ENCODE assay signal across 11 cellular contexts in the genomic region with DNA sequence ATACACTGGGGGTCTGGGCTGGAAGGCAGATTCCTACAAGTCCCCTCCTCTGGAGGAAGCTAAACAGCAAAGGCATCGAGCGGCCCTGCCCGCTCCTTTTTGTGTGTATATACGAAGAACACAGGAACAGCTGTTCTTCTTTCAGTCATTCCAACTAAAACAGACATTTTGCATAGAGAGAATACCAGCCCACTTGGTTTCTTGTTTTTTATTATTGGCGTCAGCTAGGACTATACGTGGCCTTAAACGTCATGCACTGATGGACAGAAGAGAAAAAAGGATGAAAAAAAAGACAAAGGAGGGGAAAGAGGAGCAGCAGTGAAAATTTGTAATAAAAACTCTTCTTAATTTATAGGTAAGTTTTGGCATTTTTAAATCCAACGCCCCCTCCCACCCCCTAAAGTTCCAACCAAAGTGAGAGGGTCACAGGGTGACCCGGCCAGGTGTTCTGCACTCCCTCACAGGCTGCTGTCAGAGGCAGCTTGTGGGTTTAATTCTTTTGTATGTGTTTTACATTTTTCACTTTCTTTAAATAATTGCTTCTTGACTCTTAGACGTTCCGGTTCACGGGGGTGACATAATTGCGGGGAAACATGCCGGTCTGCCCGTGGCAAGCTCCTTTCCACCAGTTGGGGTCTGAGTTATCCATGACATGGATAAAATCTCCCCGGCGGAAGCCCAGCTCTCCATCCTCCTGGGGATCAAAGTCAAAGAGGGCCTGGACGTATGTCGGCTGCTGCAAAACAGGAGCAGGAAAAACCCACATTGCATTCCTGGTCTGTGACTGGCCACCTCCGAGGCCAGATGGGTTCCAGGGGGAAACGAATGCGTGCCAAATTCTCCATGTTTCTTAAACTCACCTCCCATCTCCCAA. TPM values are rescaled to one million over a fixed set of nuclear protein-coding genes. Genes with fewer than 3 reads are reported as not detected.
A peak's percentile ranks its signal among the peaks of the same experiment; 100 is the strongest.
DNase-seq lines count a peak whose midpoint lies in the region; ATAC-seq and TF ChIP-seq lines count a peak whose summit lies in the region.
"Had no signal": no experiment of that assay in that cellular context is flagged by ENCODE, and none has a peak within 500 bp of the region (broad histone marks: within the 10 kb centered on the region; RNA-seq: fewer than 3 reads in every experiment).

No MANE protein-coding gene starts in this region.

- H3K4me1 Mint-ChIP-seq in activated T-cell treated with anti-CD3 and anti-CD28 coated beads, Interleukin-2, amount 50 U/mL, for 72 hours (ENCODE audit: low read depth) = peaks cover 33% of the 10 kb centered on the region
- peaks cover 2% of the 10 kb centered on the region for H3K4me1 Mint-ChIP-seq in T-helper 17 cell
- H3K4me1 Mint-ChIP-seq in activated T-cell treated with anti-CD3 and anti-CD28 coated beads, Interleukin-2, amount 50 U/mL, for 4 hours (ENCODE audit: low read depth) = peaks cover 12% of the 10 kb centered on the region

- no peak overlapping the region for H3K4me3 ChIP-seq in stomach

- H3K9me3 Mint-ChIP-seq in activated T-cell treated with anti-CD3 and anti-CD28 coated beads, Interleukin-2, amount 50 U/mL, for 72 hours = no peaks in the 10 kb centered on the region
- no peaks in the 10 kb centered on the region for H3K9me3 Mint-ChIP-seq in activated T-cell treated with anti-CD3 and anti-CD28 coated beads, Interleukin-2, amount 50 U/mL, for 4 hours

- DNase-seq in activated T-cell treated with anti-CD3 and anti-CD28 coated beads, Interleukin-2, amount 50 U/mL, for 72 hours = no peak
- DNase-seq in activated T-cell treated with anti-CD3 and anti-CD28 coated beads for 4 hours (no peak), T-helper 17 cell (no peak), stomach (no peak), KBM-7 (no peak)
- no peak for DNase-seq in activated CD4-positive, CD25-positive, alpha-beta regulatory T cell (lab: John Stamatoyannopoulos, UW)
- no peak for DNase-seq in activated T-cell treated with anti-CD3 and anti-CD28 coated beads, Interleukin-2, amount 50 U/mL, for 4 hours
- DNase-seq: NCI-H345; stimulated activated CD4-positive, alpha-beta T cell treated with anti-CD3 and anti-CD28 coated beads, Interleukin-4, amount 100 ng/mL, for 4 hours had no signal

- no peak for TF ChIP-seq EP300 in stomach (IDR thresholded peaks at IDR 0.05)

- TF ChIP-seq CTCF in stomach (IDR thresholded peaks at IDR 0.05) = no peak

- peaks cover 0 to 47% (median 35%) of the 10 kb centered on the region in 4 donors for H3K4me1 ChIP-seq in stomach

- intact Hi-C loops in stomach (cut with DNase I; ENCODE audit: low total_unique reads) = loop anchor here (5.0 kb wide), 1 partner anchor 92 kb away; no protein-coding TSS in a partner anchor

- H3K27ac Mint-ChIP-seq in activated T-cell treated with anti-CD3 and anti-CD28 coated beads, Interleukin-2, amount 50 U/mL, for 72 hours = peak overlapping the region; percentile 22
- H3K27ac Mint-ChIP-seq in T-helper 17 cell = peak overlapping the region; percentile 24

- H3K36me3 Mint-ChIP-seq in activated T-cell treated with anti-CD3 and anti-CD28 coated beads, Interleukin-2, amount 50 U/mL, for 72 hours (ENCODE audit: insufficient read depth in 2 of 2) = peaks cover 2 to 11% of the 10 kb centered on the region in 2 donors
- H3K36me3 Mint-ChIP-seq in T-helper 17 cell (ENCODE audit: low read depth) = no peaks in the 10 kb centered on the region
- H3K36me3 Mint-ChIP-seq in activated T-cell treated with anti-CD3 and anti-CD28 coated beads, Interleukin-2, amount 50 U/mL, for 4 hours (ENCODE audit: insufficient read depth) = peaks cover 18% of the 10 kb centered on the region

- no peak for ATAC-seq in activated T-cell treated with anti-CD3 and anti-CD28 coated beads, Interleukin-2, amount 50 U/mL, for 72 hours (replicated peaks in 1 of 2)
- ATAC-seq in HG02759 (IDR thresholded peaks at IDR 0.05; ENCODE audit: unreplicated experiment) (peak; percentile 66), T-helper 17 cell (no peak)
- ATAC-seq in activated T-cell treated with anti-CD3 and anti-CD28 coated beads, Interleukin-2, amount 50 U/mL, for 4 hours = no peak
- ATAC-seq: activated CD4-positive, CD25-positive, alpha-beta regulatory T cell treated with anti-CD3 and anti-CD28 coated beads, Interleukin-2, amount 50 U/mL, for 24 hours had no signal

- 81 to 90% (median 88%) methylated on average over 22 of the region's 22 CpGs for WGBS in stomach, 5 donors

- in situ Hi-C loops in KBM-7 (cut with MboI; ENCODE audit: low pct_unique_long_range_greater_than_20kb, low sequenced_read_pairs) = no loop called here

- no peaks in the 10 kb centered on the region for H3K9me3 ChIP-seq in T-helper 17 cell (ENCODE audit: control insufficient read depth, low read length, poor library complexity, severe bottlenecking)
- no peaks in the 10 kb centered on the region for H3K9me3 ChIP-seq in stomach

- H3K27me3 ChIP-seq in stomach = no peaks in the 10 kb centered on the region

- no peak overlapping the region for H3K4me3 Mint-ChIP-seq in activated T-cell treated with anti-CD3 and anti-CD28 coated beads, Interleukin-2, amount 50 U/mL, for 72 hours
- no peak overlapping the region for H3K4me3 Mint-ChIP-seq in T-helper 17 cell
- H3K4me3 Mint-ChIP-seq in activated T-cell treated with anti-CD3 and anti-CD28 coated beads, Interleukin-2, amount 50 U/mL, for 4 hours = no peak overlapping the region

- no peak for TF ChIP-seq POLR2A in stomach (IDR thresholded peaks at IDR 0.05)

- H3K27me3 Mint-ChIP-seq in activated T-cell treated with anti-CD3 and anti-CD28 coated beads, Interleukin-2, amount 50 U/mL, for 72 hours (ENCODE audit: low read depth) = no peaks in the 10 kb centered on the region
- H3K27me3 Mint-ChIP-seq in T-helper 17 cell = no peaks in the 10 kb centered on the region
- no peaks in the 10 kb centered on the region for H3K27me3 Mint-ChIP-seq in activated T-cell treated with anti-CD3 and anti-CD28 coated beads, Interleukin-2, amount 50 U/mL, for 4 hours (ENCODE audit: low read depth)

- H3K36me3 ChIP-seq in stomach = peaks cover 18 to 62% (median 49%) of the 10 kb centered on the region in 4 donors

- H3K27ac ChIP-seq in stomach = peak overlapping the region in 3 of 5 donors; percentile 35 to 70 (median 53)

RNA-seq across cellular contexts. Expression of gene SLC25A19, which starts 30.8 kb away (rescaled TPM):
- total RNA-seq in activated T-cell treated with anti-CD3 and anti-CD28 coated beads, Interleukin-2, amount 50 U/mL, for 72 hours = 10 to 100 TPM; 39.9 to 59.3 TPM
- 10 to 100 TPM; 13.7 to 15.1 TPM for total RNA-seq in T-helper 17 cell
- 10 to 100 TPM in 2 of 5 donors, 1 to 10 TPM in 3; 2.3 to 40.6 (median 6.4) TPM for total RNA-seq in stomach
- 10 to 100 TPM in 2 of 3 donors, 1 to 10 TPM in 1; 8.1 to 16.5 (median 11.7) TPM for polyA plus RNA-seq in stomach
- total RNA-seq in activated T-cell treated with anti-CD3 and anti-CD28 coated beads, Interleukin-2, amount 50 U/mL, for 4 hours = 100 to 1,000 TPM; 111 to 140 (median 134) TPM

RNA-seq across cellular contexts. Expression of gene MIF4GD, which starts 49.0 kb away (rescaled TPM):
- total RNA-seq in activated T-cell treated with anti-CD3 and anti-CD28 coated beads, Interleukin-2, amount 50 U/mL, for 72 hours = 10 to 100 TPM; 63.1 to 67.9 TPM
- 10 to 100 TPM; 27.0 to 35.0 TPM for total RNA-seq in T-helper 17 cell
- total RNA-seq in stomach = 10 to 100 TPM in 2 of 5 donors, 1 to 10 TPM in 3; 3.5 to 12.5 (median 7.7) TPM
- 10 to 100 TPM; 12.2 to 14.7 (median 12.9) TPM for polyA plus RNA-seq in stomach
- total RNA-seq in activated T-cell treated with anti-CD3 and anti-CD28 coated beads, Interleukin-2, amount 50 U/mL, for 4 hours = 10 to 100 TPM; 35.4 to 39.8 (median 38.4) TPM

RNA-seq across cellular contexts. Expression of gene MRPS7, which starts 58.4 kb away (rescaled TPM):
- 10 to 100 TPM; 42.8 to 43.0 TPM for total RNA-seq in activated T-cell treated with anti-CD3 and anti-CD28 coated beads, Interleukin-2, amount 50 U/mL, for 72 hours
- total RNA-seq in T-helper 17 cell (10 to 100 TPM; 33.9 to 35.6 TPM), stomach (100 to 1,000 TPM in 1 of 5 donors, 10 to 100 TPM in 3, 1 to 10 TPM in 1; 6.7 to 136 (median 37.9) TPM)
- 10 to 100 TPM; 53.3 to 69.4 (median 69.0) TPM for polyA plus RNA-seq in stomach
- total RNA-seq in activated T-cell treated with anti-CD3 and anti-CD28 coated beads, Interleukin-2, amount 50 U/mL, for 4 hours = 100 to 1,000 TPM; 131 to 167 (median 160) TPM

RNA-seq across cellular contexts. Expression of gene GGA3, which starts 58.6 kb away (rescaled TPM):
- 10 to 100 TPM; 77.1 to 80.9 TPM for total RNA-seq in activated T-cell treated with anti-CD3 and anti-CD28 coated beads, Interleukin-2, amount 50 U/mL, for 72 hours
- total RNA-seq in T-helper 17 cell = 10 to 100 TPM; 85.4 to 89.1 TPM
- total RNA-seq in stomach = 10 to 100 TPM in 4 of 5 donors, 1 to 10 TPM in 1; 9.5 to 94.5 (median 58.5) TPM
- polyA plus RNA-seq in stomach = 10 to 100 TPM; 10.2 to 18.3 (median 11.8) TPM
- 10 to 100 TPM; 64.2 to 80.5 (median 71.2) TPM for total RNA-seq in activated T-cell treated with anti-CD3 and anti-CD28 coated beads, Interleukin-2, amount 50 U/mL, for 4 hours
